17 cellular contexts compared by ENCODE assay signal in the genomic region with DNA sequence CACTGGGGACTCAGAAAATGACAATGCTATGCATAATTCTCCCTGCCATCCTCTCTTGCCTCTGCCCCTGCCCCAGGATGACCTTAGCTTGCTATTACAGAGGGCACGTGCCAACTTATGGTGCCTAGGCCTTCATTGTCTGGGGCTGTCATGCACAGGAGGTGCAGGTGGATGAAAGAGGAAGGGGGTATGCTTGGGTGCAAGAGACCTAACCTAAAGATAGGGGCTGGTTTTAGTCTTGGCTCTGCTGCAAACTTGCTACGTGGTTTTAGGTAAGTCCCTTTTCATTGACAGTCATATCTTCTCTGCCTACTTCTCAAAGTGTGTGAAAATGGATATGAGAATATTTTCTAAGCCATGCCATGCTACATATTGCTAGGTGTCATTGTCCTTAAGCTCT.
DNase-seq lines count a peak whose midpoint lies in the region; ATAC-seq and TF ChIP-seq lines count a peak whose summit lies in the region.
"Had no signal": no experiment of that assay in that cellular context is flagged by ENCODE, and none has a peak within 500 bp of the region (broad histone marks: within the 10 kb centered on the region; RNA-seq: fewer than 3 reads in every experiment).

No MANE protein-coding gene starts in this region.

- H3K27me3 ChIP-seq in heart right ventricle (no peaks in the 10 kb centered on the region), BE2C (no peaks in the 10 kb centered on the region), spleen (replicated peaks in 1 of 7) (no peaks in the 10 kb centered on the region)
- H3K27me3 ChIP-seq: breast epithelium, thyroid gland had no signal

- no peak for DNase-seq in Right ventricle myocardium superior
- no peak for DNase-seq in heart right ventricle
- no peak for DNase-seq in left lobe of liver (ENCODE audit: low spot score)
- no peak for DNase-seq in pons (ENCODE audit: low spot score)
- no peak for DNase-seq in BE2C
- no peak for DNase-seq in spleen
- DNase-seq: activated B cell treated with CpG ODN at 0.5 μM for 24 hours, DMS79, NCI-H2029 treated with DMSO at 0.1 percent for 48 hours, T-helper 1 cell, thyroid gland had no signal

- intact Hi-C loops in Right ventricle myocardium superior (cut with DNase I) = no loop called here
- intact Hi-C loops in heart right ventricle (cut with DNase I) = no loop called here
- intact Hi-C loops in spleen (cut with DNase I; ENCODE audit: low total_unique reads) = no loop called here

- peaks cover 0 to 6% (median under 1%) of the 10 kb centered on the region in 11 donors for H3K9me3 ChIP-seq in heart right ventricle
- H3K9me3 ChIP-seq in BE2C = no peaks in the 10 kb centered on the region
- H3K9me3 ChIP-seq in spleen = peaks cover 0 to 6% (median 3%) of the 10 kb centered on the region in 8 donors
- H3K9me3 ChIP-seq: prostate gland, thyroid gland had no signal

- H3K36me3 ChIP-seq in heart right ventricle (no peaks in the 10 kb centered on the region), BE2C (no peaks in the 10 kb centered on the region), spleen (peaks cover 0 to 6% (median 0%) of the 10 kb centered on the region in 6 donors)
- H3K36me3 ChIP-seq: breast epithelium, prostate gland, thyroid gland had no signal

- TF ChIP-seq CTCF in heart right ventricle (IDR thresholded peaks at IDR 0.05) (no peak), BE2C (IDR thresholded peaks at IDR 0.05; ENCODE audit: low read depth, low read length) (no peak), spleen (IDR thresholded peaks at IDR 0.05 in 8 of 11, conservative IDR thresholded peaks at IDR 0.05 in 3 of 11) (no peak)

- H3K27ac ChIP-seq in heart right ventricle = no peak overlapping the region
- no peak overlapping the region for H3K27ac ChIP-seq in spleen
- H3K27ac ChIP-seq: 22Rv1, breast epithelium, prostate gland, RWPE1, thyroid gland had no signal

- TF ChIP-seq POLR2A in spleen (IDR thresholded peaks at IDR 0.05) = no peak

- H3K4me1 ChIP-seq in heart right ventricle = no peaks in the 10 kb centered on the region
- no peaks in the 10 kb centered on the region for H3K4me1 ChIP-seq in BE2C
- no peaks in the 10 kb centered on the region for H3K4me1 ChIP-seq in spleen
- H3K4me1 ChIP-seq: breast epithelium, prostate gland, thyroid gland had no signal

- 70 to 83% methylated on average over 2 of the region's 2 CpGs for WGBS in heart right ventricle, 2 donors
- 64 to 83% (median 69%) methylated on average over 2 of the region's 2 CpGs for WGBS in spleen, 5 donors

- H3K4me3 ChIP-seq in heart right ventricle (no peak overlapping the region), BE2C (ENCODE audit: low read depth, low read length) (no peak overlapping the region), spleen (no peak overlapping the region)
- H3K4me3 ChIP-seq: breast epithelium, prostate gland, thyroid gland had no signal

- ATAC-seq in Right ventricle myocardium superior (ENCODE audit: poor library complexity) (peak; percentile 22), heart right ventricle (no peak), HG02571 (IDR thresholded peaks at IDR 0.05; ENCODE audit: unreplicated experiment) (peak; percentile 64), HG03175 (IDR thresholded peaks at IDR 0.05; ENCODE audit: unreplicated experiment) (peak; percentile 57), left lobe of liver (no peak)

Comparison
In these comparisons a context has a peak if more than half of its experiments do, and no peak if none do; other contexts are left out.
1. ATAC-seq: peak in Right ventricle myocardium superior (single experiment), HG02571 (single experiment) and HG03175 (single experiment); none in heart right ventricle (0 of 8) and left lobe of liver (single experiment).